ENCODE assay signal across 8 cellular contexts in the genomic region with DNA sequence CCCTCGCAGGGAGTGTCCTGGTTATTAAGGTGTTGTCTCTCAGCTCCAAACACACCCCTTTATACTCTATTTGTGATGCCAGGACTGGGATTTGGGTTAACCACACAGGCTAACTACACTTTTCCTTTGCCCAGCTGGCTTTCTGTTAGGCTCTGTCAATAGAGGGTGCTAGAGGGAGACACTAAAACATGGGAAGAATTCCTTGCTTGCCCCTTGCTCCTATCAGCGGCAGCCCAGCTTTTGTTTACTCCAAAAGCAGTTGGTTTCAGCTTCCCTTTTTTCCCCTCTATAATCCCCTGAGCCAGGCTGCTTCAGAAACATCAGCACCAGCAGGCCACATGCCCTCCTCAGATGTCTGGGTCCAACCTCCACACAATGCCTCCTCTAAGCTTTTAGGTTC.
DNase-seq lines count a peak whose midpoint lies in the region; ATAC-seq, FAIRE-seq and TF ChIP-seq lines count a peak whose summit lies in the region.

No MANE protein-coding gene starts in this region.

- TF ChIP-seq CTCF in D721Med (IDR thresholded peaks at IDR 0.05; ENCODE audit: insufficient read depth, missing control alignments) (peak; percentile 73), WERI-Rb-1 (IDR thresholded peaks at IDR 0.05; ENCODE audit: low read depth, low read length) (peak; percentile 76)

- no peaks in the 10 kb centered on the region for H3K4me1 ChIP-seq in CD4-positive, alpha-beta memory T cell (ENCODE audit: insufficient read depth, low read length)

- H3K27me3 Mint-ChIP-seq in CD4-positive, alpha-beta memory T cell, result no peaks in the 10 kb centered on the region

- no peak overlapping the region for H3K4me3 ChIP-seq in WERI-Rb-1 (ENCODE audit: low read depth, low read length)
- no peak overlapping the region for H3K4me3 ChIP-seq in CD4-positive, alpha-beta memory T cell (ENCODE audit: low read length in 2 of 2)

- no peaks in the 10 kb centered on the region for H3K36me3 ChIP-seq in WERI-Rb-1
- H3K36me3 ChIP-seq in CD4-positive, alpha-beta memory T cell (ENCODE audit: insufficient read depth, low read length), result no peaks in the 10 kb centered on the region

- no peak overlapping the region for H3K27ac Mint-ChIP-seq in CD4-positive, alpha-beta memory T cell

- H3K36me3 Mint-ChIP-seq in CD4-positive, alpha-beta memory T cell, result no peaks in the 10 kb centered on the region

- H3K4me3 Mint-ChIP-seq in CD4-positive, alpha-beta memory T cell, result no peak overlapping the region

- no peaks in the 10 kb centered on the region for H3K27me3 ChIP-seq in WERI-Rb-1 (ENCODE audit: insufficient read depth, low read depth, severe bottlenecking)
- H3K27me3 ChIP-seq in CD4-positive, alpha-beta memory T cell (ENCODE audit: insufficient read depth, low read length), result no peaks in the 10 kb centered on the region

- intact Hi-C loops in CD4-positive, alpha-beta memory T cell (cut with micrococcal nuclease), result no loop called here

- no peaks in the 10 kb centered on the region for H3K4me1 Mint-ChIP-seq in CD4-positive, alpha-beta memory T cell

- no peak for ATAC-seq in GM18873 (IDR thresholded peaks at IDR 0.05; ENCODE audit: low FRiP score, unreplicated experiment)
- no peak for ATAC-seq in GM18517 (IDR thresholded peaks at IDR 0.05; ENCODE audit: unreplicated experiment)

- CTCF ChIA-PET in CD4-positive, alpha-beta memory T cell (lab: Charles Lee; ENCODE audit: partially characterized antibody), result no interaction called here

- peaks cover 0 to 4% (median 0%) of the 10 kb centered on the region in 8 donors for H3K9me3 Mint-ChIP-seq in CD4-positive, alpha-beta memory T cell

- no peak for DNase-seq in D721Med (ENCODE audit: insufficient read length, low spot score)
- DNase-seq in M059J (ENCODE audit: low read depth), result peak; percentile 32
- peak; percentile 70 for DNase-seq in WERI-Rb-1
- peak; percentile 66 for DNase-seq in kidney glomerular epithelial cell (lab: John Stamatoyannopoulos, UW)
- DNase-seq in CD4-positive, alpha-beta memory T cell, result no peak
- no peak for DNase-seq in activated CD4-positive, alpha-beta T cell treated with anti-CD3 and anti-CD28 coated beads, Interleukin-2, amount 50 U/mL, for 48 hours

- peak; percentile 29 for FAIRE-seq in D721Med (lab: Jason Lieb, UNC)

- POLR2A ChIA-PET in CD4-positive, alpha-beta memory T cell (lab: Charles Lee; ENCODE audit: partially characterized antibody), result no interaction called here

- no peaks in the 10 kb centered on the region for H3K9me3 ChIP-seq in WERI-Rb-1 (ENCODE audit: severe bottlenecking)
- H3K9me3 ChIP-seq in CD4-positive, alpha-beta memory T cell (ENCODE audit: control insufficient read depth in 1 of 2, low read length in 2 of 2), result no peaks in the 10 kb centered on the region

- peak overlapping the region; percentile 57 for H3K27ac ChIP-seq in WERI-Rb-1
- H3K27ac ChIP-seq in CD4-positive, alpha-beta memory T cell (ENCODE audit: low read depth, low read length), result no peak overlapping the region

Comparison
In these comparisons a context has a peak if more than half of its experiments do, and no peak if none do; other contexts are left out.
1. DNase-seq: peak in M059J (single experiment), WERI-Rb-1 (single experiment) and kidney glomerular epithelial cell (single experiment); none in D721Med (single experiment), CD4-positive, alpha-beta memory T cell (0 of 5) and activated CD4-positive, alpha-beta T cell treated with anti-CD3 and anti-CD28 coated beads, Interleukin-2, amount 50 U/mL, for 48 hours (0 of 2).